In the genomic region with DNA sequence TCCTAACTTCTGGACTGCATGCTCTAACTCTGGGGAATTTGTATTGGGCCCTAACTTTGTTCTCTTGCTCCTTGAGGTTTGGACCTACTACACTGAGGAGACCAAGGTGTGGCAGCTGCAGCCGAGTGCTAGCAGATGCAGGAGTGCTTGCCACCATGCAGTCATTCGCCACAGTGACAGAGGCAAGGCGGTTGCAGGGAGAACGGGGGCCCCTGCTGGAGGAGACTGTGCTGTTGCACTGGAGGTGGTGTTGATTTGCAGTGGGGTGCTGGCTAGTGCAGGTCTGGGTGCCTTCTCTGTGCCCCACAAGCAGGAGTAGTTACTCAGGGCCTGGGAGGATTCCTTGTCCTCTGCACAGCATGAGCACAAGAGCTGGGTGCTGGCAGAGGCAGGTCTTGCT, we compare ENCODE assay signal across 15 cellular contexts. TPM values are rescaled to one million over a fixed set of nuclear protein-coding genes. Genes with fewer than 3 reads are reported as not detected.
DNase-seq lines count a peak whose midpoint lies in the region; ATAC-seq and TF ChIP-seq lines count a peak whose summit lies in the region.
"Had no signal": no experiment of that assay in that cellular context is flagged by ENCODE, and none has a peak within 500 bp of the region (broad histone marks: within the 10 kb centered on the region; RNA-seq: fewer than 3 reads in every experiment).

No MANE protein-coding gene starts in this region.

- ATAC-seq in GM18505 (IDR thresholded peaks at IDR 0.05; ENCODE audit: unreplicated experiment): no peak
- no peak for ATAC-seq in stimulated activated naive B cell treated with anti-CD40 and anti-IgM and Interleukin-4, amounts not matched to agents 10 μg/mL and 1 μg/mL and 100 μg/mL, for 72 hours (replicated peaks)
- ATAC-seq: Panc1, SK-N-SH treated with all-trans-retinoic acid at 6 μM for 48 hours had no signal

- H3K9me3 Mint-ChIP-seq in endothelial cell (ENCODE audit: unreplicated experiment): no peaks in the 10 kb centered on the region
- H3K9me3 Mint-ChIP-seq in neural progenitor cell: peaks cover 24% of the 10 kb centered on the region
- H3K9me3 Mint-ChIP-seq in stimulated activated naive B cell treated with anti-CD40 and anti-IgM and Interleukin-4, amounts not matched to agents 10 μg/mL and 1 μg/mL and 100 μg/mL, for 72 hours: peaks cover 3 to 9% of the 10 kb centered on the region in 2 donors

- H3K27ac Mint-ChIP-seq in endothelial cell (ENCODE audit: unreplicated experiment) (no peak overlapping the region), neural progenitor cell (no peak overlapping the region)
- H3K27ac Mint-ChIP-seq in stimulated activated naive B cell treated with anti-CD40 and anti-IgM and Interleukin-4, amounts not matched to agents 10 μg/mL and 1 μg/mL and 100 μg/mL, for 72 hours: no peak overlapping the region

- H3K4me3 ChIP-seq in GM12865 (ENCODE audit: low read depth, low read length) (no peak overlapping the region), Karpas-422 (ENCODE audit: low read length) (no peak overlapping the region), neural progenitor cell (no peak overlapping the region)

- H3K36me3 Mint-ChIP-seq in endothelial cell (ENCODE audit: low read depth, unreplicated experiment): no peaks in the 10 kb centered on the region
- H3K36me3 Mint-ChIP-seq in neural progenitor cell: peaks cover 2% of the 10 kb centered on the region
- peaks cover 0 to 3% of the 10 kb centered on the region in 2 donors for H3K36me3 Mint-ChIP-seq in stimulated activated naive B cell treated with anti-CD40 and anti-IgM and Interleukin-4, amounts not matched to agents 10 μg/mL and 1 μg/mL and 100 μg/mL, for 72 hours

- H3K27me3 Mint-ChIP-seq in endothelial cell (ENCODE audit: unreplicated experiment): no peaks in the 10 kb centered on the region
- H3K27me3 Mint-ChIP-seq in neural progenitor cell (ENCODE audit: insufficient read depth, low read depth): no peaks in the 10 kb centered on the region
- peaks cover 57 to 69% of the 10 kb centered on the region in 2 donors for H3K27me3 Mint-ChIP-seq in stimulated activated naive B cell treated with anti-CD40 and anti-IgM and Interleukin-4, amounts not matched to agents 10 μg/mL and 1 μg/mL and 100 μg/mL, for 72 hours

- H4K20me1 ChIP-seq in Karpas-422 (ENCODE audit: insufficient read depth, low read depth, low read length): no peaks in the 10 kb centered on the region
- no peaks in the 10 kb centered on the region for H4K20me1 ChIP-seq in neural progenitor cell (ENCODE audit: low read depth)

- no peak overlapping the region for H3K9ac ChIP-seq in Karpas-422 (ENCODE audit: low read length)
- H3K9ac ChIP-seq in neural progenitor cell: no peak overlapping the region

- H3K27me3 ChIP-seq in Karpas-422 (ENCODE audit: low read length) (no peaks in the 10 kb centered on the region), neural progenitor cell (no peaks in the 10 kb centered on the region)

- DNase-seq in GM12865 (ENCODE audit: low read depth): peak; percentile 4
- DNase-seq in Karpas-422: peak; percentile 47
- peak; percentile 23 for DNase-seq in endothelial cell (ENCODE audit: low spot score)
- peak; percentile 50 for DNase-seq in neural progenitor cell (ENCODE audit: low spot score)
- no peak for DNase-seq in AG08396 (ENCODE audit: low spot score)
- DNase-seq in stimulated activated naive B cell treated with anti-CD40 and anti-IgM and Interleukin-4, amounts not matched to agents 10 μg/mL and 1 μg/mL and 100 μg/mL, for 72 hours: no peak
- DNase-seq: DMS 273 treated with DMSO at 0.1 percent for 48 hours, NCI-H2081, NCI-H2227 treated with DMSO at 0.1 percent for 48 hours, NCI-H526, Right ventricle myocardium superior had no signal

- no peaks in the 10 kb centered on the region for H3K4me1 Mint-ChIP-seq in endothelial cell (ENCODE audit: unreplicated experiment)
- no peaks in the 10 kb centered on the region for H3K4me1 Mint-ChIP-seq in neural progenitor cell
- no peaks in the 10 kb centered on the region for H3K4me1 Mint-ChIP-seq in stimulated activated naive B cell treated with anti-CD40 and anti-IgM and Interleukin-4, amounts not matched to agents 10 μg/mL and 1 μg/mL and 100 μg/mL, for 72 hours

- TF ChIP-seq POLR2A in GM18505 (IDR thresholded peaks at IDR 0.05; ENCODE audit: borderline replicate concordance, extremely low read depth, insufficient read depth, insufficient read length): no peak

- H3K27ac ChIP-seq in Karpas-422 (ENCODE audit: low read length) (no peak overlapping the region), neural progenitor cell (no peak overlapping the region)

- H3K36me3 ChIP-seq in Karpas-422 (ENCODE audit: insufficient read depth, low read length) (no peaks in the 10 kb centered on the region), neural progenitor cell (no peaks in the 10 kb centered on the region)

- no peaks in the 10 kb centered on the region for H3F3A ChIP-seq in neural progenitor cell (ENCODE audit: low read depth)

- TF ChIP-seq CTCF in GM12865 (IDR thresholded peaks at IDR 0.05; ENCODE audit: insufficient read depth, low read depth, low read length, missing control alignments) (no peak), endothelial cell (IDR thresholded peaks at IDR 0.05; ENCODE audit: unreplicated experiment) (no peak), neural progenitor cell (IDR thresholded peaks at IDR 0.05) (peak; percentile 48)

- H3K4me3 Mint-ChIP-seq in endothelial cell (ENCODE audit: unreplicated experiment): no peak overlapping the region
- H3K4me3 Mint-ChIP-seq in neural progenitor cell: no peak overlapping the region
- H3K4me3 Mint-ChIP-seq in stimulated activated naive B cell treated with anti-CD40 and anti-IgM and Interleukin-4, amounts not matched to agents 10 μg/mL and 1 μg/mL and 100 μg/mL, for 72 hours: no peak overlapping the region

- H3K4me2 ChIP-seq in Karpas-422 (ENCODE audit: low read depth, low read length, poor library complexity, severe bottlenecking) (no peak overlapping the region), neural progenitor cell (no peak overlapping the region)

- H3K79me2 ChIP-seq in Karpas-422 (ENCODE audit: low read length) (no peaks in the 10 kb centered on the region), neural progenitor cell (ENCODE audit: low read depth) (no peaks in the 10 kb centered on the region)

- H3K4me1 ChIP-seq in Karpas-422 (ENCODE audit: low read length): no peaks in the 10 kb centered on the region
- H3K4me1 ChIP-seq in neural progenitor cell: no peaks in the 10 kb centered on the region

- H3K9me3 ChIP-seq in Karpas-422 (ENCODE audit: low read length): no peaks in the 10 kb centered on the region
- no peaks in the 10 kb centered on the region for H3K9me3 ChIP-seq in neural progenitor cell (ENCODE audit: low read depth)

- H3K9me2 ChIP-seq in Karpas-422 (replicated peaks; ENCODE audit: insufficient read depth, low read length): no peaks in the 10 kb centered on the region

- H2AFZ ChIP-seq in Karpas-422 (ENCODE audit: low read length): no peak overlapping the region
- H2AFZ ChIP-seq in neural progenitor cell (replicated peaks): peak overlapping the region; percentile 13

RNA-seq across cellular contexts. Expression of a gene that starts 22.4 kb away (rescaled TPM):
- not detected in 2 replicates for total RNA-seq in Karpas-422 (2014; rRNA removed; shearing (Covaris generic); ENCODE audit: low replicate concordance)
- not detected for total RNA-seq in endothelial cell (ENCODE audit: unreplicated experiment)
- 0.06 TPM in 1 of 2 replicates, not detected in the other for total RNA-seq in neural progenitor cell (ENCODE audit: low replicate concordance)
- total RNA-seq: Right ventricle myocardium superior; T-helper 1 cell treated with Interleukin-12 subunit alpha and Interleukin-12 subunit beta and Interleukin-4 antibody, amounts not matched to agents 30 ng/mL and 1 ng/mL, for 36 hours had no signal

Comparison
In these comparisons a context has a peak if more than half of its experiments do, and no peak if none do; other contexts are left out.
1. DNase-seq: peak in GM12865 (single experiment), Karpas-422 (single experiment), endothelial cell (single experiment) and neural progenitor cell (single experiment); none in AG08396 (single experiment) and stimulated activated naive B cell treated with anti-CD40 and anti-IgM and Interleukin-4, amounts not matched to agents 10 μg/mL and 1 μg/mL and 100 μg/mL, for 72 hours (single experiment).